ENCODE assay signal across 17 cellular contexts in genomic region chr12:89826468-89826867, GRCh38.
"Had no signal": no experiment of that assay in that cellular context is flagged by ENCODE, and none has a peak within 500 bp of the region (broad histone marks: within the 10 kb centered on the region; RNA-seq: fewer than 3 reads in every experiment).

No MANE protein-coding gene starts in this region.

- H3K27ac ChIP-seq: body of pancreas, lower lobe of right lung, transverse colon had no signal

- H3K9me3 ChIP-seq: body of pancreas, lower lobe of right lung, transverse colon had no signal

- ATAC-seq: activated CD4-positive, alpha-beta T cell treated with anti-CD3 and anti-CD28 coated beads for 36 hours; body of pancreas; effector memory CD8-positive, alpha-beta T cell; lower lobe of right lung; WTC11 had no signal

- H3K36me3 ChIP-seq: lower lobe of right lung, transverse colon had no signal

- DNase-seq: activated CD4-positive, alpha-beta T cell treated with anti-CD3 and anti-CD28 coated beads for 36 hours; activated CD4-positive, alpha-beta T cell treated with anti-CD3 and anti-CD28 coated beads, Interleukin-2, amount 50 U/mL, for 48 hours; activated naive CD4-positive, alpha-beta T cell treated with Interleukin-2 at 50 U/mL for 16 hours; activated T-cell treated with anti-CD3 and anti-CD28 coated beads for 4 hours; body of pancreas; effector memory CD8-positive, alpha-beta T cell; foreskin fibroblast; glutamatergic neuron; hippocampal formation; lower lobe of right lung; midbrain; occipital lobe; stimulated activated CD4-positive, alpha-beta T cell treated with anti-CD3 and anti-CD28 coated beads, Interleukin-12 subunit alpha, Interleukin-12 subunit beta, amount 100 ng/mL, for 4 hours; stimulated activated CD4-positive, alpha-beta T cell treated with anti-CD3 and anti-CD28 coated beads, Interleukin-1b, Interleukin-23, amount 100 ng/mL, for 48 hours; transverse colon had no signal

- FAIRE-seq: islet of Langerhans had no signal

- H3K4me3 ChIP-seq: body of pancreas, lower lobe of right lung, transverse colon had no signal

- H3K4me1 ChIP-seq: lower lobe of right lung, transverse colon had no signal

- H3K27me3 ChIP-seq: body of pancreas, transverse colon had no signal
